Comparison of ENCODE assay signal across 18 cellular contexts in the genomic region with DNA sequence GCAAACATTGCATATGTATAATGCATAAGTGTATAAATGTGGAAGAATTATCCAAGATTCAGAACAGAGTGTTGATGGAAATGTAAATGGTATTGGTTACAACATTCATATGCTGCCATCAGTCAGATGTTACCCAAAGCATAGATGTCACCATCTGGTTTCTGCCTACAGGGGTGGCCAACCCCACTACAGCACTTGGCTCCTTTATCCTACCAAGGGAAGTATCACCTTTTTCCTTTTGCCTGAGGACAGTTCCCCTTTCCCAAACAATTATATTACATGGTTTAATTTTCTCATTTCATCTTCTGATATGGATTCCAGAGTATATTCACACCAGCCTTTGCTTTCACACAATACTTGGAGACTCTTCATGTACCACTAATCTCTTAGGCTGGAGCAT. TPM values are rescaled to one million over a fixed set of nuclear protein-coding genes. Genes with fewer than 3 reads are reported as not detected.
A peak's percentile ranks its signal among the peaks of the same experiment; 100 is the strongest.
DNase-seq lines count a peak whose midpoint lies in the region; ATAC-seq and TF ChIP-seq lines count a peak whose summit lies in the region.
"Had no signal": no experiment of that assay in that cellular context is flagged by ENCODE, and none has a peak within 500 bp of the region (broad histone marks: within the 10 kb centered on the region; RNA-seq: fewer than 3 reads in every experiment).

No MANE protein-coding gene starts in this region.

- peak; percentile 40 for DNase-seq in NCI-H2171 treated with DMSO at 0.1 percent for 48 hours (lab: John Stamatoyannopoulos, UW)
- DNase-seq in psoas muscle = no peak
- no peak for DNase-seq in C1 segment of cervical spinal cord (lab: John Stamatoyannopoulos, UW)
- no peak for DNase-seq in KG1 (lab: John Stamatoyannopoulos, UW)
- DNase-seq in sciatic nerve (ENCODE audit: low spot score) = no peak
- DNase-seq: 8988T; ACHN; AML-193; BE2C; Calu3; CD4-positive, alpha-beta memory T cell; COR-L47; DMS79 treated with DMSO at 0.1 percent for 48 hours; GOT3 had no signal

- H3K27me3 ChIP-seq in psoas muscle (ENCODE audit: insufficient read depth in 3 of 3, low read length in 2 of 3) = no peaks in the 10 kb centered on the region
- H3K27me3 ChIP-seq: BE2C; BLaER1 treated with 17β-estradiol and CSF1 and Interleukin-3, amounts not matched to agents 10 nM and 100 nM had no signal

- H3K4me3 ChIP-seq in HEK293 (ENCODE audit: low read depth, low read length) (no peak overlapping the region), psoas muscle (no peak overlapping the region)
- H3K4me3 ChIP-seq: A549; BLaER1 treated with 17β-estradiol and CSF1 and Interleukin-3, amounts not matched to agents 10 nM and 100 nM; HAP-1 had no signal

- H3K27ac ChIP-seq in HEK293 (ENCODE audit: extremely low read depth, low read depth, low read length) (no peak overlapping the region), psoas muscle (peak overlapping the region; percentile 88)
- H3K27ac ChIP-seq: A549; BLaER1 treated with 17β-estradiol and CSF1 and Interleukin-3, amounts not matched to agents 10 nM and 100 nM had no signal

- intact Hi-C loops in psoas muscle (cut with DNase I) = no loop called here
- intact Hi-C loops in sciatic nerve (cut with DNase I) = no loop called here

- POLR2A ChIA-PET in HEK293 (lab: Yijun Ruan, JAX) = interaction anchor here (0.7 kb wide), 1 partner anchor 108 kb away, joined by 3 read pairs; no protein-coding TSS in a partner anchor

- ATAC-seq in psoas muscle (no peak), sciatic nerve (no peak)
- ATAC-seq: A549 had no signal

- CTCF ChIA-PET in HEK293 (lab: Yijun Ruan, JAX) = interaction anchor here (0.6 kb wide), 1 partner anchor 630 kb away, joined by 3 read pairs; no protein-coding TSS in a partner anchor

- H3K9me3 ChIP-seq in HEK293 (ENCODE audit: control insufficient read depth, insufficient read depth, low read depth, low read length) (no peaks in the 10 kb centered on the region), psoas muscle (no peaks in the 10 kb centered on the region)
- H3K9me3 ChIP-seq: A549; BE2C; BLaER1 treated with 17β-estradiol and CSF1 and Interleukin-3, amounts not matched to agents 10 nM and 100 nM; HAP-1 had no signal

- peaks cover 9% of the 10 kb centered on the region; the same call in 1 of the 2 replicates for H3K4me1 ChIP-seq in HEK293 (ENCODE audit: control insufficient read depth, insufficient read depth, low read length)
- H3K4me1 ChIP-seq in psoas muscle = peaks cover 64% of the 10 kb centered on the region
- H3K4me1 ChIP-seq: HAP-1 had no signal

- TF ChIP-seq CTCF in HEK293 (tag by site-specific recombination; IDR thresholded peaks at IDR 0.05) (no peak), psoas muscle (IDR thresholded peaks at IDR 0.05) (no peak)

- no peaks in the 10 kb centered on the region for H3K36me3 ChIP-seq in HEK293 (ENCODE audit: control insufficient read depth in 2 of 2, insufficient read depth in 1 of 2, low read length in 2 of 2)
- no peaks in the 10 kb centered on the region for H3K36me3 ChIP-seq in psoas muscle (ENCODE audit: insufficient read depth in 1 of 2, low read depth in 1 of 2)
- H3K36me3 ChIP-seq: BE2C; BLaER1 treated with 17β-estradiol and CSF1 and Interleukin-3, amounts not matched to agents 10 nM and 100 nM; HAP-1 had no signal

TF ChIP-seq in HEK293, 187 proteins besides CTCF, POLR2A, EP300 and RAD21:
- TF ChIP-seq MZF1 (tag by site-specific recombination; IDR thresholded peaks at IDR 0.05; ENCODE audit: borderline replicate concordance) = no peak
- TF ChIP-seq, protein P1, sequence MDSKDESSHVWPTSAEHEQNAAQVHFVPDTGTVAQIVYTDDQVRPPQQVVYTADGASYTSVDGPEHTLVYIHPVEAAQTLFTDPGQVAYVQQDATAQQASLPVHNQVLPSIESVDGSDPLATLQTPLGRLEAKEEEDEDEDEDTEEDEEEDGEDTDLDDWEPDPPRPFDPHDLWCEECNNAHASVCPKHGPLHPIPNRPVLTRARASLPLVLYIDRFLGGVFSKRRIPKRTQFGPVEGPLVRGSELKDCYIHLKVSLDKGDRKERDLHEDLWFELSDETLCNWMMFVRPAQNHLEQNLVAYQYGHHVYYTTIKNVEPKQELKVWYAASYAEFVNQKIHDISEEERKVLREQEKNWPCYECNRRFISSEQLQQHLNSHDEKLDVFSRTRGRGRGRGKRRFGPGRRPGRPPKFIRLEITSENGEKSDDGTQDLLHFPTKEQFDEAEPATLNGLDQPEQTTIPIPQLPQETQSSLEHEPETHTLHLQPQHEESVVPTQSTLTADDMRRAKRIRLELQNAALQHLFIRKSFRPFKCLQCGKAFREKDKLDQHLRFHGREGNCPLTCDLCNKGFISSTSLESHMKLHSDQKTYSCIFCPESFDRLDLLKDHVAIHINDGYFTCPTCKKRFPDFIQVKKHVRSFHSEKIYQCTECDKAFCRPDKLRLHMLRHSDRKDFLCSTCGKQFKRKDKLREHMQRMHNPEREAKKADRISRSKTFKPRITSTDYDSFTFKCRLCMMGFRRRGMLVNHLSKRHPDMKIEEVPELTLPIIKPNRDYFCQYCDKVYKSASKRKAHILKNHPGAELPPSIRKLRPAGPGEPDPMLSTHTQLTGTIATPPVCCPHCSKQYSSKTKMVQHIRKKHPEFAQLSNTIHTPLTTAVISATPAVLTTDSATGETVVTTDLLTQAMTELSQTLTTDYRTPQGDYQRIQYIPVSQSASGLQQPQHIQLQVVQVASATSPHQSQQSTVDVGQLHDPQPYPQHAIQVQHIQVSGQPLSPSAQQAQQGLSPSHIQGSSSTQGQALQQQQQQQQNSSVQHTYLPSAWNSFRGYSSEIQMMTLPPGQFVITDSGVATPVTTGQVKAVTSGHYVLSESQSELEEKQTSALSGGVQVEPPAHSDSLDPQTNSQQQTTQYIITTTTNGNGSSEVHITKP (tag by site-specific recombination; IDR thresholded peaks at IDR 0.05) = peak; percentile 69

RNA-seq across cellular contexts. Expression of a gene that starts 11.8 kb away (rescaled TPM):
- total RNA-seq in psoas muscle (100 to 1,000 TPM in 2 of 4 donors, 10 to 100 TPM in 2; 80.1 to 170 (median 103) TPM), sciatic nerve (9.9 TPM)
- polyA plus RNA-seq in psoas muscle = 100 to 1,000 TPM; 108 to 271 (median 132) TPM
- total RNA-seq: CD4-positive, alpha-beta memory T cell had no signal
- polyA plus RNA-seq: CD4-positive, alpha-beta memory T cell had no signal
